Comparison of ENCODE assay signal across 28 cellular contexts in genomic region chr14:105450864-105451720, GRCh38. TPM values are rescaled to one million over a fixed set of nuclear protein-coding genes. Genes with fewer than 3 reads are reported as not detected.
"Had no signal": no experiment of that assay in that cellular context is flagged by ENCODE, and none has a peak within 500 bp of the region (broad histone marks: within the 10 kb centered on the region; RNA-seq: fewer than 3 reads in every experiment).

No MANE protein-coding gene starts in this region.

- H3K4me3 ChIP-seq: coronary artery, esophagus muscularis mucosa, gastroesophageal sphincter, heart right ventricle, mucosa of descending colon, pancreas, testis, tibial artery had no signal

- H3K9me3 Mint-ChIP-seq: immature natural killer cell; mesothelial cell of epicardium; naive thymus-derived CD8-positive, alpha-beta T cell; stimulated activated memory B cell treated with anti-CD40 and anti-IgM and Interleukin-4, amounts not matched to agents 10 μg/mL and 1 μg/mL and 100 μg/mL, for 72 hours; type B pancreatic cell had no signal

- H3K9me3 ChIP-seq: esophagus muscularis mucosa, gastroesophageal sphincter, heart right ventricle, mucosa of descending colon, neutrophil, pancreas, testis, tibial artery had no signal

- H3K27ac ChIP-seq: coronary artery, esophagus muscularis mucosa, foreskin keratinocyte, gastroesophageal sphincter, heart right ventricle, neutrophil, pancreas, testis, tibial artery had no signal

- DNase-seq: dermis blood vessel endothelial cell; effector memory CD4-positive, alpha-beta T cell; foreskin keratinocyte; hippocampal formation; immature natural killer cell; islet precursor cell; kidney glomerular epithelial cell; mesenchymal stem cell; retina; stimulated activated CD4-positive, alpha-beta T cell treated with anti-CD3 and anti-CD28 coated beads, Interleukin-2, amount 100 ng/mL, for 24 hours; stimulated activated CD4-positive, alpha-beta T cell treated with anti-CD3 and anti-CD28 coated beads, Interleukin-4, amount 100 ng/mL, for 4 hours; stimulated activated naive CD8-positive, alpha-beta T cell treated with anti-CD3 and anti-CD28 coated beads, Interleukin-15, Interleukin-2, amounts not matched to agents 100 U/mL and 50 U/mL, for 24 hours; substantia nigra; testis; tibial artery had no signal

- ATAC-seq: foreskin keratinocyte; gastroesophageal sphincter; heart right ventricle; mucosa of descending colon; naive thymus-derived CD8-positive, alpha-beta T cell; pancreas; sciatic nerve; stimulated activated memory B cell treated with anti-CD40 and anti-IgM and Interleukin-4, amounts not matched to agents 10 μg/mL and 1 μg/mL and 100 μg/mL, for 72 hours; stimulated activated naive CD8-positive, alpha-beta T cell treated with anti-CD3 and anti-CD28 coated beads, Interleukin-15, Interleukin-2, amounts not matched to agents 100 U/mL and 50 U/mL, for 24 hours had no signal

- H3K4me3 Mint-ChIP-seq: immature natural killer cell; mesothelial cell of epicardium; naive thymus-derived CD8-positive, alpha-beta T cell; stimulated activated memory B cell treated with anti-CD40 and anti-IgM and Interleukin-4, amounts not matched to agents 10 μg/mL and 1 μg/mL and 100 μg/mL, for 72 hours; type B pancreatic cell had no signal

- H3K27ac Mint-ChIP-seq: immature natural killer cell; mesothelial cell of epicardium; stimulated activated memory B cell treated with anti-CD40 and anti-IgM and Interleukin-4, amounts not matched to agents 10 μg/mL and 1 μg/mL and 100 μg/mL, for 72 hours had no signal

- H3K27me3 Mint-ChIP-seq: naive thymus-derived CD8-positive, alpha-beta T cell; stimulated activated memory B cell treated with anti-CD40 and anti-IgM and Interleukin-4, amounts not matched to agents 10 μg/mL and 1 μg/mL and 100 μg/mL, for 72 hours; type B pancreatic cell had no signal

- H3K4me1 Mint-ChIP-seq: immature natural killer cell, mesothelial cell of epicardium had no signal

- H3K27me3 ChIP-seq: esophagus muscularis mucosa, foreskin keratinocyte, gastroesophageal sphincter, heart right ventricle, neutrophil, pancreas, testis, tibial artery had no signal

- H3K4me1 ChIP-seq: foreskin keratinocyte, pancreas had no signal

RNA-seq across cellular contexts. Expression of gene CRIP1, which starts 35.6 kb away (rescaled TPM):
- total RNA-seq: lung microvascular endothelial cell had no signal
